Comparison of ENCODE assay signal across 11 cellular contexts in the genomic region with DNA sequence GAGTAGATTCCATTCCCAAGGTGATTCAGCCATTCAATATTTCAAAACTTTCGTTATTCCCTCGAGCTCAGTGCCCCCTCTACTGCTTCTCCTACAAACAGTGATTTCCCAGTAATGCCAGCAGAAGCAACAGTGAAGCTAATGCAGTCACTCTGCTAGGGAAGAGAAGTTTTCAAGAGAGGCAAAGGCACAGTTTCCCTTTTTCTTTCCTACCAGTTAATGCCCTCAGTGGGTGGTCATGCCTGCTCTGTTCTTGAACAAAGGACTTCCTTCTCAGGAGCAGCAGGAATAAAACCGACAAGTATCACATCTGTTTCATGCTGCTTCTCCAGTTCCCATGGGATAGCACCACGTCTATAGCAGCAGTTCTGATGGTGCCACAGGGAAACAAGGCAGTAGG.
A peak's percentile ranks its signal among the peaks of the same experiment; 100 is the strongest.
DNase-seq lines count a peak whose midpoint lies in the region; ATAC-seq lines count a peak whose summit lies in the region.
"Had no signal": no experiment of that assay in that cellular context is flagged by ENCODE, and none has a peak within 500 bp of the region (broad histone marks: within the 10 kb centered on the region; RNA-seq: fewer than 3 reads in every experiment).

No MANE protein-coding gene starts in this region.

- H3K9ac ChIP-seq in neuronal stem cell (ENCODE audit: low read depth, low read length, poor library complexity) = no peak overlapping the region

- no peak overlapping the region for H2AK5ac ChIP-seq in neuronal stem cell (ENCODE audit: low read depth, low read length)

- H2BK5ac ChIP-seq in neuronal stem cell (ENCODE audit: low read length) = no peak overlapping the region

- no peaks in the 10 kb centered on the region for H3K27me3 ChIP-seq in neuronal stem cell (ENCODE audit: control insufficient read depth in 3 of 3, insufficient read depth in 3 of 3, low read depth in 1 of 3, low read length in 3 of 3)

- peak overlapping the region; percentile 0 for H2AFZ ChIP-seq in neuronal stem cell (ENCODE audit: low read length)

- DNase-seq in ELF-1 (ENCODE audit: low read depth, low spot score) (peak; percentile 87), NCI-H2107 (lab: John Stamatoyannopoulos, UW) (peak; percentile 33), ecto neural progenitor cell (ENCODE audit: low spot score) (peak; percentile 74), neuronal stem cell (ENCODE audit: low spot score) (peak; percentile 71)
- DNase-seq in activated CD4-positive, CD25-positive, alpha-beta regulatory T cell treated with anti-CD3 and anti-CD28 coated beads, Interleukin-2, amount 50 U/mL, for 72 hours = no peak
- no peak for DNase-seq in activated CD4-positive, alpha-beta T cell treated with anti-CD3 and anti-CD28 coated beads for 1 hour
- DNase-seq: activated CD4-positive, alpha-beta T cell treated with anti-CD3 and anti-CD28 coated beads for 4 hours; left colon; right cardiac atrium had no signal

- H3K4me2 ChIP-seq in neuronal stem cell (ENCODE audit: insufficient read depth, low read length, poor library complexity, severe bottlenecking) = no peak overlapping the region

- peaks cover 19 to 23% of the 10 kb centered on the region in 2 donors for H3K4me1 ChIP-seq in neuronal stem cell (ENCODE audit: control insufficient read depth in 2 of 2, insufficient read depth in 1 of 2, low read depth in 1 of 2, low read length in 2 of 2)

- peak overlapping the region; percentile 68 for H3K27ac ChIP-seq in neuronal stem cell (replicated peaks; ENCODE audit: low read length)

- H2BK120ac ChIP-seq in neuronal stem cell (ENCODE audit: low read depth, low read length) = no peak overlapping the region

- H2BK15ac ChIP-seq in neuronal stem cell (ENCODE audit: low read length) = no peak overlapping the region

- H3K4me3 ChIP-seq in neuronal stem cell (ENCODE audit: low read length in 2 of 2) = no peak overlapping the region
- H3K4me3 ChIP-seq: K562 had no signal

- H4K8ac ChIP-seq in neuronal stem cell (ENCODE audit: low read depth, low read length) = no peak overlapping the region

- no peak overlapping the region for H3K14ac ChIP-seq in neuronal stem cell (ENCODE audit: low read length)

- H3K9me3 ChIP-seq in neuronal stem cell (replicated peaks in 1 of 2; ENCODE audit: control insufficient read depth in 2 of 2, insufficient read depth in 1 of 2, low read depth in 1 of 2, low read length in 2 of 2) = peaks cover 0 to 7% of the 10 kb centered on the region in 2 donors

- no peak for ATAC-seq in GM21619 (IDR thresholded peaks at IDR 0.05; ENCODE audit: unreplicated experiment)
- ATAC-seq: K562, left colon, right cardiac atrium had no signal

- no peaks in the 10 kb centered on the region for H3K79me1 ChIP-seq in neuronal stem cell (ENCODE audit: low read depth, low read length)

- no CpG with 5 or more reads among the region's 4 CpGs for WGBS in neuronal stem cell (ENCODE audit: extremely low coverage in 2 of 2, insufficient read length in 2 of 2, insufficient replicate concordance in 1 of 2), 2 donors

- peaks cover 0 to 8% of the 10 kb centered on the region in 2 donors for H3K36me3 ChIP-seq in neuronal stem cell (replicated peaks in 1 of 2; ENCODE audit: control insufficient read depth in 2 of 2, insufficient read depth in 2 of 2, low read length in 2 of 2)

- no peak overlapping the region for H3K23ac ChIP-seq in neuronal stem cell (ENCODE audit: low read depth, low read length, poor library complexity)

- H4K91ac ChIP-seq in neuronal stem cell (ENCODE audit: low read depth, low read length, poor library complexity) = no peak overlapping the region

- no peak overlapping the region for H3K18ac ChIP-seq in neuronal stem cell (ENCODE audit: low read length)

- no peak overlapping the region for H3K4ac ChIP-seq in neuronal stem cell (ENCODE audit: low read length)

- no peak overlapping the region for H2BK12ac ChIP-seq in neuronal stem cell (ENCODE audit: low read length)

Comparison
In these comparisons a context has a peak if more than half of its experiments do, and no peak if none do; other contexts are left out.
1. DNase-seq: peak in ELF-1 (single experiment), NCI-H2107 (single experiment), ecto neural progenitor cell (single experiment) and neuronal stem cell (single experiment); none in activated CD4-positive, CD25-positive, alpha-beta regulatory T cell treated with anti-CD3 and anti-CD28 coated beads, Interleukin-2, amount 50 U/mL, for 72 hours (single experiment) and activated CD4-positive, alpha-beta T cell treated with anti-CD3 and anti-CD28 coated beads for 1 hour (single experiment).